20 cellular contexts compared by ENCODE assay signal in the genomic region with DNA sequence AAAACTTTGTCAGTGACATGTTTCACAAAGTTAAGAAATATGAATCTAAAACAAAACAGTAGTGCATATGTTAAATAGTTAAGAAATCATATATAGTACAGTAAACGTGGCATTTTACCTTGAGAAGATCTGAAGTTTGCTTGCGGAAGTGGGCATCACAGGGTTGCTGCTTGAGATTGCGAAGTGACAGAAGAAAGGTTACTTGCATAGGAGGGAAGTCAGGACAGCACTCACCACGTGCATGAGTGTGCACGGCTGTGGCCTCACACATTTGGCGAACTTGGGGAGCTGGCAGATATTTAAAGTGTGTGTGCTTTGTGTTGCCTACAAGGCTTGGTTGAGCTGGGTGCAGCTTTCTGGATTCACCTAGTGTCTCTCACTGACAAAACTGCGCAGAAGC.
"Had no signal": no experiment of that assay in that cellular context is flagged by ENCODE, and none has a peak within 500 bp of the region (broad histone marks: within the 10 kb centered on the region; RNA-seq: fewer than 3 reads in every experiment).

No MANE protein-coding gene starts in this region.

- H3K27me3 Mint-ChIP-seq: dendritic cell treated with granulocyte-macrophage colony-stimulating factor and Interleukin-4, amounts not matched to agents 40 ng/mL and 50 ng/mL, for 4 days had no signal

- H3K4me1 Mint-ChIP-seq: stimulated activated effector memory CD8-positive, alpha-beta T cell treated with anti-CD3 and anti-CD28 coated beads, Interleukin-12 subunit alpha, Interleukin-12 subunit beta, amount 100 ng/mL, for 72 hours had no signal

- H3K27me3 ChIP-seq: transverse colon had no signal

- DNase-seq: activated CD4-positive, alpha-beta T cell treated with anti-CD3 and anti-CD28 coated beads for 4 hours; aorta; caudate nucleus; effector CD4-positive, alpha-beta T cell; foreskin fibroblast; heart right ventricle; islet precursor cell; left cardiac atrium; midbrain; occipital lobe; small intestine; stimulated activated CD4-positive, alpha-beta T cell treated with anti-CD3 and anti-CD28 coated beads, Interleukin-2, amount 100 ng/mL, for 24 hours; T-helper 1 cell; transverse colon had no signal

- H3K4me3 Mint-ChIP-seq: activated naive CD4-positive, alpha-beta T cell treated with anti-CD3 and anti-CD28 coated beads, Interleukin-2, amount 50 U/mL, for 24 hours; brain; dendritic cell treated with granulocyte-macrophage colony-stimulating factor and Interleukin-4, amounts not matched to agents 40 ng/mL and 50 ng/mL, for 4 days; stimulated activated effector memory CD8-positive, alpha-beta T cell treated with anti-CD3 and anti-CD28 coated beads, Interleukin-12 subunit alpha, Interleukin-12 subunit beta, amount 100 ng/mL, for 72 hours; WTC11 had no signal

- H3K36me3 ChIP-seq: heart right ventricle, transverse colon had no signal

- H3K27ac Mint-ChIP-seq: activated naive CD4-positive, alpha-beta T cell treated with anti-CD3 and anti-CD28 coated beads, Interleukin-2, amount 50 U/mL, for 24 hours; brain; dendritic cell treated with granulocyte-macrophage colony-stimulating factor and Interleukin-4, amounts not matched to agents 40 ng/mL and 50 ng/mL, for 4 days; stimulated activated effector memory CD8-positive, alpha-beta T cell treated with anti-CD3 and anti-CD28 coated beads, Interleukin-12 subunit alpha, Interleukin-12 subunit beta, amount 100 ng/mL, for 72 hours; WTC11 had no signal

- H3K9me3 Mint-ChIP-seq: activated naive CD4-positive, alpha-beta T cell treated with anti-CD3 and anti-CD28 coated beads, Interleukin-2, amount 50 U/mL, for 24 hours; brain; dendritic cell treated with granulocyte-macrophage colony-stimulating factor and Interleukin-4, amounts not matched to agents 40 ng/mL and 50 ng/mL, for 4 days; stimulated activated effector memory CD8-positive, alpha-beta T cell treated with anti-CD3 and anti-CD28 coated beads, Interleukin-12 subunit alpha, Interleukin-12 subunit beta, amount 100 ng/mL, for 72 hours; WTC11 had no signal

- FAIRE-seq: urothelium cell line had no signal

- H3K36me3 Mint-ChIP-seq: brain; stimulated activated effector memory CD8-positive, alpha-beta T cell treated with anti-CD3 and anti-CD28 coated beads, Interleukin-12 subunit alpha, Interleukin-12 subunit beta, amount 100 ng/mL, for 72 hours; WTC11 had no signal

- H3K4me3 ChIP-seq: heart right ventricle, transverse colon had no signal
